Comparison of ENCODE assay signal across 21 cellular contexts in genomic region chr2:99865818-99866676, GRCh38.
DNase-seq lines count a peak whose midpoint lies in the region; ATAC-seq, FAIRE-seq and TF ChIP-seq lines count a peak whose summit lies in the region.
"Had no signal": no experiment of that assay in that cellular context is flagged by ENCODE, and none has a peak within 500 bp of the region (broad histone marks: within the 10 kb centered on the region; RNA-seq: fewer than 3 reads in every experiment).

No MANE protein-coding gene starts in this region.

- no peaks in the 10 kb centered on the region for H3K36me3 ChIP-seq in ovary
- H3K36me3 ChIP-seq: esophagus squamous epithelium, heart right ventricle, sigmoid colon, tibial artery had no signal

- DNase-seq in ELR (ENCODE audit: low read depth) (peak; percentile 63), T-helper 17 cell (no peak), fibroblast of the conjunctiva (ENCODE audit: low read depth) (peak; percentile 78), urothelium cell line (ENCODE audit: low spot score) (peak; percentile 45), Right ventricle myocardium superior (no peak), ovary (no peak)
- DNase-seq: activated CD4-positive, alpha-beta T cell treated with anti-CD3 and anti-CD28 coated beads, Interleukin-2, amount 50 U/mL, for 1 hour; activated CD8-positive, alpha-beta memory T cell treated with anti-CD3 and anti-CD28 coated beads, Interleukin-2, amount 50 U/mL, for 48 hours; DMS 273 treated with DMSO at 0.1 percent for 48 hours; effector memory CD8-positive, alpha-beta T cell; esophagus squamous epithelium; heart right ventricle; NCI-H1092 treated with DMSO at 0.1 percent for 48 hours; NCI-H69; nucleus accumbens; SHP77; sigmoid colon; stimulated activated naive B cell treated with anti-CD40 and anti-IgM and Interleukin-4, amounts not matched to agents 10 μg/mL and 1 μg/mL and 100 μg/mL, for 72 hours had no signal

- H3K9me3 ChIP-seq in T-helper 17 cell (ENCODE audit: control insufficient read depth, low read length, poor library complexity, severe bottlenecking) = no peaks in the 10 kb centered on the region
- H3K9me3 ChIP-seq in ovary = no peaks in the 10 kb centered on the region
- H3K9me3 ChIP-seq: esophagus squamous epithelium, heart right ventricle, sigmoid colon, tibial artery had no signal

- no peaks in the 10 kb centered on the region for H3K27me3 ChIP-seq in ovary
- H3K27me3 ChIP-seq: esophagus squamous epithelium, heart right ventricle, sigmoid colon, tibial artery had no signal

- TF ChIP-seq CTCF in ovary (IDR thresholded peaks at IDR 0.05) = no peak

- H3K4me1 ChIP-seq in ovary (ENCODE audit: insufficient read depth) = peaks cover 1% of the 10 kb centered on the region

- WGBS in ovary, 3 donors = 81 to 91% (median 85%) methylated on average over 9 of the region's 9 CpGs

- H3K4me3 Mint-ChIP-seq in T-helper 17 cell = no peak overlapping the region
- H3K4me3 Mint-ChIP-seq: effector memory CD8-positive, alpha-beta T cell; stimulated activated naive B cell treated with anti-CD40 and anti-IgM and Interleukin-4, amounts not matched to agents 10 μg/mL and 1 μg/mL and 100 μg/mL, for 72 hours had no signal

- no peak overlapping the region for H3K27ac ChIP-seq in ovary
- H3K27ac ChIP-seq: sigmoid colon, tibial artery had no signal

- no peak for ATAC-seq in T-helper 17 cell
- ATAC-seq in Right ventricle myocardium superior (ENCODE audit: poor library complexity) = no peak
- no peak for ATAC-seq in HG03025 (IDR thresholded peaks at IDR 0.05; ENCODE audit: low FRiP score, unreplicated experiment)
- ATAC-seq: effector memory CD8-positive, alpha-beta T cell; stimulated activated naive B cell treated with anti-CD40 and anti-IgM and Interleukin-4, amounts not matched to agents 10 μg/mL and 1 μg/mL and 100 μg/mL, for 72 hours had no signal

- no peak for FAIRE-seq in urothelium cell line (lab: Jason Lieb, UNC)

- TF ChIP-seq EP300 in ovary (IDR thresholded peaks at IDR 0.05) = no peak

- H3K4me1 Mint-ChIP-seq in T-helper 17 cell = peaks cover 8% of the 10 kb centered on the region

- intact Hi-C loops in Right ventricle myocardium superior (cut with DNase I) (no loop called here), ovary (cut with DNase I) (no loop called here)

- H3K36me3 Mint-ChIP-seq in T-helper 17 cell (ENCODE audit: low read depth) = peaks cover 2% of the 10 kb centered on the region

- peak overlapping the region; percentile 11 for H3K27ac Mint-ChIP-seq in T-helper 17 cell
- H3K27ac Mint-ChIP-seq: effector memory CD8-positive, alpha-beta T cell had no signal

- peaks cover 7% of the 10 kb centered on the region for H3K27me3 Mint-ChIP-seq in T-helper 17 cell
- H3K27me3 Mint-ChIP-seq: stimulated activated naive B cell treated with anti-CD40 and anti-IgM and Interleukin-4, amounts not matched to agents 10 μg/mL and 1 μg/mL and 100 μg/mL, for 72 hours had no signal

- no peak for TF ChIP-seq POLR2A in ovary (IDR thresholded peaks at IDR 0.05)

- no peak overlapping the region for H3K4me3 ChIP-seq in ovary
- H3K4me3 ChIP-seq: esophagus squamous epithelium, heart right ventricle, lung, sigmoid colon, tibial artery had no signal

Comparison
In these comparisons a context has a peak if more than half of its experiments do, and no peak if none do; other contexts are left out.
1. DNase-seq: peak in ELR (single experiment), fibroblast of the conjunctiva (single experiment) and urothelium cell line (single experiment); none in T-helper 17 cell (0 of 3), Right ventricle myocardium superior (single experiment) and ovary (0 of 5).